28 cellular contexts compared by ENCODE assay signal in genomic region chr13:36526897-36527296, GRCh38.
A peak's percentile ranks its signal among the peaks of the same experiment; 100 is the strongest.
DNase-seq lines count a peak whose midpoint lies in the region; ATAC-seq and TF ChIP-seq lines count a peak whose summit lies in the region.
"Had no signal": no experiment of that assay in that cellular context is flagged by ENCODE, and none has a peak within 500 bp of the region (broad histone marks: within the 10 kb centered on the region; RNA-seq: fewer than 3 reads in every experiment).

No MANE protein-coding gene starts in this region.

- H3K4me1 Mint-ChIP-seq in T-cell = no peaks in the 10 kb centered on the region
- H3K4me1 Mint-ChIP-seq: memory B cell had no signal

- H3K27ac ChIP-seq in prostate gland = no peak overlapping the region
- H3K27ac ChIP-seq: esophagus squamous epithelium, gastroesophageal sphincter, spleen, tibial artery had no signal

- POLR2A ChIA-PET in HEK293T (lab: Yijun Ruan, JAX) = no interaction called here
- POLR2A ChIA-PET in T-cell (lab: Charles Lee) = no interaction called here

- no peak for TF ChIP-seq POLR2A in prostate gland (IDR thresholded peaks at IDR 0.05)

- no peaks in the 10 kb centered on the region for H3K9me3 ChIP-seq in prostate gland
- H3K9me3 ChIP-seq: esophagus squamous epithelium, gastroesophageal sphincter, tibial artery had no signal

- H3K9me3 Mint-ChIP-seq in T-cell = peaks cover 0 to 2% (median 0%) of the 10 kb centered on the region in 3 donors
- H3K9me3 Mint-ChIP-seq: activated CD4-positive, alpha-beta memory T cell treated with anti-CD3 and anti-CD28 coated beads for 36 hours; CD8-positive, alpha-beta T cell had no signal

- TF ChIP-seq CTCF in epithelial cell of esophagus (IDR thresholded peaks at IDR 0.05; ENCODE audit: insufficient read depth, low read depth, low read length, missing control alignments) (peak; percentile 26), prostate gland (IDR thresholded peaks at IDR 0.05) (no peak)

- H3K4me3 ChIP-seq in epithelial cell of esophagus (ENCODE audit: low read length) (no peak overlapping the region), prostate gland (no peak overlapping the region)
- H3K4me3 ChIP-seq: esophagus squamous epithelium, gastroesophageal sphincter, spleen, tibial artery had no signal

- H3K36me3 ChIP-seq in prostate gland = no peaks in the 10 kb centered on the region
- H3K36me3 ChIP-seq: esophagus squamous epithelium, gastroesophageal sphincter, spleen, tibial artery had no signal

- H3K36me3 Mint-ChIP-seq in T-cell = no peaks in the 10 kb centered on the region
- H3K36me3 Mint-ChIP-seq: activated CD4-positive, alpha-beta memory T cell treated with anti-CD3 and anti-CD28 coated beads for 36 hours; CD8-positive, alpha-beta T cell; memory B cell had no signal

- intact Hi-C loops in prostate gland (cut with DNase I) = no loop called here

- no peaks in the 10 kb centered on the region for H3K27me3 ChIP-seq in prostate gland (replicated peaks; ENCODE audit: insufficient read depth)
- H3K27me3 ChIP-seq: esophagus squamous epithelium, gastroesophageal sphincter, spleen, tibial artery had no signal

- H3K27me3 Mint-ChIP-seq in T-cell = no peaks in the 10 kb centered on the region
- H3K27me3 Mint-ChIP-seq: activated CD4-positive, alpha-beta memory T cell treated with anti-CD3 and anti-CD28 coated beads for 36 hours; memory B cell had no signal

- CTCF ChIA-PET in HEK293T (lab: Yijun Ruan, JAX) (no interaction called here), T-cell (lab: Charles Lee) (no interaction called here)

- DNase-seq in NCI-H1105 treated with DMSO at 0.1 percent for 48 hours (lab: John Stamatoyannopoulos, UW) (peak; percentile 0), NCI-H1105 (lab: John Stamatoyannopoulos, UW) (no peak), NCI-H510A (lab: John Stamatoyannopoulos, UW) (peak; percentile 27), epithelial cell of esophagus (ENCODE audit: low read depth) (peak; percentile 42), prostate gland (ENCODE audit: low spot score) (peak; percentile 20), HEK293T (ENCODE audit: extremely low spot score) (no peak), T-cell (no peak)
- DNase-seq: 8988T; activated CD4-positive, alpha-beta memory T cell treated with anti-CD3 and anti-CD28 coated beads for 36 hours; activated effector memory CD4-positive, alpha-beta T cell treated with Interleukin-2 at 50 U/mL for 16 hours; AML-193; CD8-positive, alpha-beta T cell; cerebellar nuclear complex; DND-41; effector CD8-positive, alpha-beta T cell; esophagus squamous epithelium; kidney; NCI-H1694 treated with DMSO at 0.1 percent for 48 hours; nucleus accumbens; retina; RPMI8226; spleen; stimulated activated CD4-positive, alpha-beta T cell treated with anti-CD3 and anti-CD28 coated beads, Interleukin-4, amount 100 ng/mL, for 24 hours; stimulated activated naive CD4-positive, alpha-beta T cell treated with Interleukin-2 at 50 U/mL for 16 hours; tibial artery had no signal

- ATAC-seq in GM21360 (IDR thresholded peaks at IDR 0.05; ENCODE audit: unreplicated experiment) (no peak), T-cell (replicated peaks in 1 of 4) (no peak)
- ATAC-seq: CD8-positive, alpha-beta T cell; gastroesophageal sphincter had no signal

- H3K4me1 ChIP-seq in prostate gland (replicated peaks) = no peaks in the 10 kb centered on the region
- H3K4me1 ChIP-seq: tibial artery had no signal

- WGBS in prostate gland = 26% methylated on average over 1 of the region's 1 CpG

- H3K4me3 Mint-ChIP-seq in T-cell = no peak overlapping the region
- H3K4me3 Mint-ChIP-seq: activated CD4-positive, alpha-beta memory T cell treated with anti-CD3 and anti-CD28 coated beads for 36 hours; CD8-positive, alpha-beta T cell; memory B cell had no signal

- H3K27ac Mint-ChIP-seq in T-cell = no peak overlapping the region
- H3K27ac Mint-ChIP-seq: activated CD4-positive, alpha-beta memory T cell treated with anti-CD3 and anti-CD28 coated beads for 36 hours; CD8-positive, alpha-beta T cell; memory B cell had no signal

TF ChIP-seq in HEK293T, 16 proteins besides CTCF, POLR2A, EP300 and RAD21:
- TF ChIP-seq L3MBTL2 (conservative IDR thresholded peaks at IDR 0.05) (no peak), ARNT (IDR thresholded peaks at IDR 0.05) (no peak), TARDBP (IDR thresholded peaks at IDR 0.05) (no peak), CTBP1 (IDR thresholded peaks at IDR 0.05; ENCODE audit: borderline replicate concordance) (no peak), FOXA1 (IDR thresholded peaks at IDR 0.05) (no peak), BHLHE40 (IDR thresholded peaks at IDR 0.05; ENCODE audit: borderline replicate concordance) (no peak), FOXM1 (IDR thresholded peaks at IDR 0.05; ENCODE audit: borderline replicate concordance) (no peak), SP1 (IDR thresholded peaks at IDR 0.05) (no peak)

Comparison
In these comparisons a context has a peak if more than half of its experiments do, and no peak if none do; other contexts are left out.
1. DNase-seq: peak in NCI-H1105 treated with DMSO at 0.1 percent for 48 hours (single experiment), NCI-H510A (single experiment), epithelial cell of esophagus (single experiment) and prostate gland (single experiment); none in NCI-H1105 (single experiment), HEK293T (single experiment) and T-cell (0 of 34).